In the genomic region with DNA sequence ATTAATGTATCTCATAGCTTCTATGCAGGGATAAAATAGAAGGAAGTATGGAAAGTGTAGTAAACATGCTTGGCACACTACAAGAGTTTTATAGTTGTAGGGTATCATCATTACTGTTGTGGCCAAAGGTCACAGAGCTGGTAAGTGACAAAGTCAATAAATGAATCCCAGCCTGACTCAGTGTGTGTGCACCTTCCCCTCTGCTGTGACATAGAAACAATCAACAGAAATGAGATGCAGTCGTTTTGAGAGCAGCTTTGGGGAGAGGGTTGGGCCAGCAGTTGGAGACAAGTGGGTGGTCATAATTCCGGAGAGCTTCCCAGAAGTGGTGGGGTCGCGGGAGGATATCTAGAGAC, we compare ENCODE assay signal across 12 cellular contexts.
DNase-seq lines count a peak whose midpoint lies in the region; ATAC-seq, FAIRE-seq and TF ChIP-seq lines count a peak whose summit lies in the region.
"Had no signal": no experiment of that assay in that cellular context is flagged by ENCODE, and none has a peak within 500 bp of the region (broad histone marks: within the 10 kb centered on the region; RNA-seq: fewer than 3 reads in every experiment).

No MANE protein-coding gene starts in this region.

- H3K4me1 ChIP-seq in H1 (replicated peaks in 1 of 4; ENCODE audit: control insufficient read depth in 3 of 4, insufficient read depth in 4 of 4, low read length in 3 of 4) (peaks cover 0 to 12% (median 7%) of the 10 kb centered on the region in 4 experiments; a peak in 6 of 7 replicates), osteoblast (ENCODE audit: insufficient read depth, low read length) (peaks cover 26% of the 10 kb centered on the region)

- no peaks in the 10 kb centered on the region; the same call in 1 of the 2 replicates for H3K23me2 ChIP-seq in H1 (ENCODE audit: low read depth, low read length)

- no peak overlapping the region for H2BK20ac ChIP-seq in H1 (ENCODE audit: low read length)

- H2BK5ac ChIP-seq in H1 (ENCODE audit: low read depth, low read length), result peak overlapping the region; percentile 63; the same call in 1 of the 2 replicates

- H2AK5ac ChIP-seq in H1 (ENCODE audit: low read depth, low read length), result no peak overlapping the region

- H4K8ac ChIP-seq in H1 (ENCODE audit: extremely low read depth, insufficient read depth, low read length), result peak overlapping the region; percentile 83

- H3K9me3 ChIP-seq in H1 (ENCODE audit: insufficient read depth in 2 of 2, low read depth in 1 of 2, low read length in 1 of 2) (no peaks in the 10 kb centered on the region), osteoblast (ENCODE audit: low read depth, low read length) (no peaks in the 10 kb centered on the region)
- H3K9me3 ChIP-seq: upper lobe of right lung had no signal

- peak; percentile 97 for DNase-seq in DMS53 (lab: John Stamatoyannopoulos, UW)
- peak; percentile 69 for DNase-seq in NCI-H2107 treated with DMSO at 0.1 percent for 48 hours (lab: John Stamatoyannopoulos, UW; ENCODE audit: unreplicated experiment)
- no peak for DNase-seq in H1 (ENCODE audit: low read depth in 1 of 2, low spot score in 2 of 2)
- no peak for DNase-seq in osteoblast (ENCODE audit: insufficient read length, low spot score, missing footprints)
- DNase-seq in stimulated activated naive CD4-positive, alpha-beta T cell treated with Interleukin-2 at 50 U/mL for 16 hours (lab: John Stamatoyannopoulos, UW), result no peak
- no peak for DNase-seq in naive thymus-derived CD8-positive, alpha-beta T cell
- no peak for DNase-seq in GM19238 (ENCODE audit: insufficient read length, low spot score)
- DNase-seq in activated T-cell treated with anti-CD3 and anti-CD28 coated beads, Interleukin-2, amount 50 U/mL, for 48 hours, result no peak
- DNase-seq: stimulated activated CD4-positive, alpha-beta T cell treated with anti-CD3 and anti-CD28 coated beads, Interleukin-4, amount 100 ng/mL, for 1 hour; upper lobe of right lung had no signal

- H3K36me3 Mint-ChIP-seq in naive thymus-derived CD8-positive, alpha-beta T cell, result no peaks in the 10 kb centered on the region

- no peaks in the 10 kb centered on the region for H3K36me3 ChIP-seq in H1 (ENCODE audit: control insufficient read depth in 2 of 4, insufficient read depth in 4 of 4, low read length in 3 of 4)
- H3K36me3 ChIP-seq in osteoblast (ENCODE audit: insufficient read depth, low read length), result no peaks in the 10 kb centered on the region
- H3K36me3 ChIP-seq: upper lobe of right lung had no signal

- no peak overlapping the region for H3K56ac ChIP-seq in H1 (replicated peaks; ENCODE audit: insufficient read length, low read depth, low read length)

- H4K5ac ChIP-seq in H1 (ENCODE audit: insufficient read length, low read depth, low read length), result peak overlapping the region; percentile 25

- H3K27me3 Mint-ChIP-seq in naive thymus-derived CD8-positive, alpha-beta T cell, result peaks cover 0 to 18% (median 4%) of the 10 kb centered on the region in 5 donors

- H3K79me1 ChIP-seq in H1 (ENCODE audit: low read depth, low read length), result no peaks in the 10 kb centered on the region

- H3K4ac ChIP-seq in H1 (replicated peaks; ENCODE audit: insufficient read length, low read depth, low read length), result no peak overlapping the region

- peak overlapping the region; percentile 88; the same call in 1 of the 2 replicates for H2BK12ac ChIP-seq in H1 (ENCODE audit: low read depth, low read length)

- H4K20me1 ChIP-seq in H1 (replicated peaks in 1 of 2; ENCODE audit: control insufficient read depth in 1 of 2, insufficient read depth in 2 of 2, low read length in 2 of 2) (no peaks in the 10 kb centered on the region), osteoblast (ENCODE audit: insufficient read depth, low read length) (no peaks in the 10 kb centered on the region)

- peak overlapping the region; percentile 40 to 53; a peak in 2 of 4 replicates for H3K4me2 ChIP-seq in H1 (ENCODE audit: insufficient read depth in 1 of 2, low read depth in 2 of 2, low read length in 2 of 2)
- H3K4me2 ChIP-seq in osteoblast (ENCODE audit: insufficient read depth, low read length), result peak overlapping the region; percentile 57

- TF ChIP-seq CTCF in H1 (IDR thresholded peaks at IDR 0.05; ENCODE audit: control extremely low read depth in 1 of 3, insufficient read depth in 1 of 3, low read depth in 1 of 3, low read length in 3 of 3), result no peak
- no peak for TF ChIP-seq CTCF in osteoblast (IDR thresholded peaks at IDR 0.05; ENCODE audit: extremely low read depth, low read depth, low read length)

- H3K4me1 Mint-ChIP-seq in naive thymus-derived CD8-positive, alpha-beta T cell, result peaks cover 1 to 10% (median 9%) of the 10 kb centered on the region in 4 donors

- no peak overlapping the region; a peak in 2 of 8 replicates for H3K4me3 ChIP-seq in H1 (ENCODE audit: extremely low read depth in 1 of 4, insufficient read depth in 2 of 4, low read depth in 3 of 4, low read length in 4 of 4)
- no peak overlapping the region for H3K4me3 ChIP-seq in osteoblast (ENCODE audit: insufficient read depth, low read length)
- H3K4me3 ChIP-seq: upper lobe of right lung had no signal

- peak overlapping the region; percentile 36; the same call in 1 of the 2 replicates for H2BK15ac ChIP-seq in H1 (ENCODE audit: low read length)

- no peak for TF ChIP-seq RAD21 in H1 (IDR thresholded peaks at IDR 0.05 in 1 of 2, conservative IDR thresholded peaks at IDR 0.05 in 1 of 2; ENCODE audit: low read depth in 2 of 2, low read length in 2 of 2)

- H3K27ac Mint-ChIP-seq in naive thymus-derived CD8-positive, alpha-beta T cell, result peak overlapping the region in 1 of 10 donors; percentile 54

- peak overlapping the region; percentile 50 for H4K91ac ChIP-seq in H1 (replicated peaks; ENCODE audit: insufficient read length, low read length)

- H3K14ac ChIP-seq in H1 (ENCODE audit: insufficient read length), result no peak overlapping the region

- H3K23ac ChIP-seq in H1 (ENCODE audit: insufficient read length), result no peak overlapping the region

- CTCF ChIA-PET in H1 (lab: Charles Lee; ENCODE audit: partially characterized antibody), result interaction anchor here (1.0 to 1.7 kb wide), 7 partner anchors 15 to 161 kb away, joined by 3 to 6 read pairs (median 3); no protein-coding TSS in a partner anchor

- no peak overlapping the region for H3K4me3 Mint-ChIP-seq in naive thymus-derived CD8-positive, alpha-beta T cell

- no peak for TF ChIP-seq EP300 in H1 (IDR thresholded peaks at IDR 0.05; ENCODE audit: borderline replicate concordance in 1 of 2, low read depth in 2 of 2, low read length in 2 of 2)

- no peak overlapping the region for H2BK120ac ChIP-seq in H1 (replicated peaks; ENCODE audit: low read depth, low read length)

- no peak for FAIRE-seq in H1 (lab: Jason Lieb, UNC)
- FAIRE-seq: GM18507, HTR-8/SVneo had no signal

- WGBS in H1 (ENCODE audit: extremely low coverage in 1 of 2, insufficient coverage in 1 of 2, insufficient read length in 1 of 2, insufficient replicate concordance in 2 of 2, low coverage in 1 of 2, low lambda C conversion rate in 2 of 2, missing lambda C conversion rate in 1 of 2), 2 experiments, result 38% methylated on average over 4 of the region's 4 CpGs; no CpG with 5 or more reads in 1 of the 2 experiments

- POLR2A ChIA-PET in H1 (lab: Charles Lee; ENCODE audit: partially characterized antibody), result no interaction called here
- POLR2A ChIA-PET in naive thymus-derived CD8-positive, alpha-beta T cell (lab: Charles Lee), result no interaction called here

- H3K9me3 Mint-ChIP-seq in naive thymus-derived CD8-positive, alpha-beta T cell, result no peaks in the 10 kb centered on the region

- H3K27me3 ChIP-seq in H1 (replicated peaks in 1 of 4; ENCODE audit: control insufficient read depth in 3 of 4, extremely low read depth in 1 of 4, insufficient read depth in 3 of 4, low read length in 3 of 4), result no peaks in the 10 kb centered on the region
- H3K27me3 ChIP-seq in osteoblast (ENCODE audit: insufficient read depth, low read length), result no peaks in the 10 kb centered on the region
- H3K27me3 ChIP-seq: upper lobe of right lung had no signal

- no peaks in the 10 kb centered on the region for H3K79me2 ChIP-seq in H1 (ENCODE audit: control insufficient read depth in 1 of 2, insufficient read depth in 2 of 2, low read length in 2 of 2)
- H3K79me2 ChIP-seq in osteoblast (ENCODE audit: insufficient read depth, low read length), result no peaks in the 10 kb centered on the region

- H3K27ac ChIP-seq in H1 (ENCODE audit: low read depth, low read length) (no peak overlapping the region), osteoblast (ENCODE audit: low read depth, low read length) (peak overlapping the region; percentile 62)
- H3K27ac ChIP-seq: upper lobe of right lung had no signal

- TF ChIP-seq POLR2A in H1 (IDR thresholded peaks at IDR 0.05; ENCODE audit: control extremely low read depth in 1 of 2, low read depth in 2 of 2, low read length in 2 of 2), result no peak

- 0 out of 7 replicates have a peak overlapping the region, but pooled peaks of 2 of the 4 experiments have one; percentile 14 to 17 for H3K9ac ChIP-seq in H1 (replicated peaks in 1 of 4; ENCODE audit: extremely low read depth in 1 of 4, low read depth in 3 of 4, low read length in 3 of 4)

- H3K18ac ChIP-seq in H1 (ENCODE audit: extremely low read depth, low read length), result peak overlapping the region; percentile 1; the same call in 1 of the 2 replicates

- no peak for ATAC-seq in naive thymus-derived CD8-positive, alpha-beta T cell
- ATAC-seq: upper lobe of right lung had no signal

- H2AFZ ChIP-seq in H1 (ENCODE audit: low read length), result peak overlapping the region; percentile 95
- H2AFZ ChIP-seq in osteoblast (ENCODE audit: low read length), result no peak overlapping the region

TF ChIP-seq in H1, 55 proteins besides CTCF, POLR2A, EP300 and RAD21:
- TF ChIP-seq ASH2L (IDR thresholded peaks at IDR 0.05; ENCODE audit: low read length) (no peak), ATF3 (IDR thresholded peaks at IDR 0.05; ENCODE audit: insufficient read depth, low read depth, low read length) (no peak), EGR1 (IDR thresholded peaks at IDR 0.05; ENCODE audit: borderline replicate concordance, low read depth, low read length) (no peak), FOSL1 (IDR thresholded peaks at IDR 0.05; ENCODE audit: insufficient read depth, low read depth, low read length) (no peak), YY1 (IDR thresholded peaks at IDR 0.05; ENCODE audit: low read depth, low read length) (no peak), RFX5 (IDR thresholded peaks at IDR 0.05; ENCODE audit: borderline replicate concordance, low read depth, low read length) (no peak), TEAD4 (IDR thresholded peaks at IDR 0.05; ENCODE audit: low read depth, low read length) (no peak), SRF (IDR thresholded peaks at IDR 0.05; ENCODE audit: low read depth, low read length) (no peak), BACH1 (IDR thresholded peaks at IDR 0.05; ENCODE audit: low read length) (no peak)
TF ChIP-seq in H1: peak in this region for 0.

Comparison
In these comparisons a context has a peak if more than half of its experiments do, and no peak if none do; other contexts are left out.
1. DNase-seq: peak in DMS53 (single experiment) and NCI-H2107 treated with DMSO at 0.1 percent for 48 hours (single experiment); none in H1 (0 of 2), osteoblast (single experiment), stimulated activated naive CD4-positive, alpha-beta T cell treated with Interleukin-2 at 50 U/mL for 16 hours (single experiment), naive thymus-derived CD8-positive, alpha-beta T cell (0 of 10), GM19238 (single experiment) and activated T-cell treated with anti-CD3 and anti-CD28 coated beads, Interleukin-2, amount 50 U/mL, for 48 hours (0 of 2).